ENCODE assay signal across 8 cellular contexts in genomic region chr18:711330-711692, GRCh38. TPM values are rescaled to one million over a fixed set of nuclear protein-coding genes. Genes with fewer than 3 reads are reported as not detected.
DNase-seq lines count a peak whose midpoint lies in the region; ATAC-seq and TF ChIP-seq lines count a peak whose summit lies in the region.

No MANE protein-coding gene starts in this region.

- peak overlapping the region; percentile 91 to 97 (median 96) for H3K4me3 Mint-ChIP-seq in CD4-positive, CD25-positive, alpha-beta regulatory T cell
- peak overlapping the region; percentile 98 for H3K4me3 Mint-ChIP-seq in natural killer cell treated with Interleukin-12 subunit alpha and Interleukin-12 subunit beta and Interleukin-15 and Interleukin-18, amount 100 ng/mL, for 72 hours

- H3K36me3 Mint-ChIP-seq in CD4-positive, CD25-positive, alpha-beta regulatory T cell, result peaks cover 15% of the 10 kb centered on the region
- peaks cover 11% of the 10 kb centered on the region for H3K36me3 Mint-ChIP-seq in natural killer cell treated with Interleukin-12 subunit alpha and Interleukin-12 subunit beta and Interleukin-15 and Interleukin-18, amount 100 ng/mL, for 72 hours

- no peaks in the 10 kb centered on the region for H3K9me2 ChIP-seq in OCI-LY7 (ENCODE audit: insufficient read depth, low read length)

- no peaks in the 10 kb centered on the region for H3K9me3 ChIP-seq in CD4-positive, CD25-positive, alpha-beta regulatory T cell (ENCODE audit: control insufficient read depth in 2 of 2, low read length in 2 of 2)
- no peaks in the 10 kb centered on the region for H3K9me3 ChIP-seq in OCI-LY7 (ENCODE audit: low read length)
- no peaks in the 10 kb centered on the region for H3K9me3 ChIP-seq in endocrine pancreas (ENCODE audit: control insufficient read depth, low read length)

- POLR2A ChIA-PET in OCI-LY7 (lab: Charles Lee), result interaction anchor here (0.5 kb wide), 1 partner anchor 95 kb away, joined by 3 read pairs; no protein-coding TSS in a partner anchor

- H3K9me3 Mint-ChIP-seq in CD4-positive, CD25-positive, alpha-beta regulatory T cell, result no peaks in the 10 kb centered on the region
- no peaks in the 10 kb centered on the region for H3K9me3 Mint-ChIP-seq in natural killer cell treated with Interleukin-12 subunit alpha and Interleukin-12 subunit beta and Interleukin-15 and Interleukin-18, amount 100 ng/mL, for 72 hours

- peak overlapping the region; percentile 79 for H3K27ac ChIP-seq in CD4-positive, CD25-positive, alpha-beta regulatory T cell (ENCODE audit: insufficient read depth, low read length, poor library complexity, severe bottlenecking)
- H3K27ac ChIP-seq in OCI-LY7 (ENCODE audit: low read depth, low read length, poor library complexity, severe bottlenecking), result no peak overlapping the region

- no peaks in the 10 kb centered on the region for H3K27me3 ChIP-seq in CD4-positive, CD25-positive, alpha-beta regulatory T cell (ENCODE audit: control insufficient read depth, insufficient read depth, low read length)
- H3K27me3 ChIP-seq in endocrine pancreas (ENCODE audit: control insufficient read depth, insufficient read depth, low read length), result no peaks in the 10 kb centered on the region

- peaks cover 4% of the 10 kb centered on the region for H3K27me3 Mint-ChIP-seq in CD4-positive, CD25-positive, alpha-beta regulatory T cell
- H3K27me3 Mint-ChIP-seq in natural killer cell treated with Interleukin-12 subunit alpha and Interleukin-12 subunit beta and Interleukin-15 and Interleukin-18, amount 100 ng/mL, for 72 hours, result no peaks in the 10 kb centered on the region

- H2AFZ ChIP-seq in OCI-LY7 (ENCODE audit: low read length), result peak overlapping the region; percentile 57; the same call in 1 of the 2 replicates

- H3K79me2 ChIP-seq in OCI-LY7 (ENCODE audit: insufficient read depth, low read depth, low read length), result peaks cover 8% of the 10 kb centered on the region; the same call in 1 of the 2 replicates

- H3K4me1 ChIP-seq in CD4-positive, CD25-positive, alpha-beta regulatory T cell (ENCODE audit: control insufficient read depth, insufficient read depth, low read length, poor library complexity, severe bottlenecking), result peaks cover 12% of the 10 kb centered on the region
- H3K4me1 ChIP-seq in OCI-LY7 (ENCODE audit: insufficient read depth, low read length, poor library complexity, severe bottlenecking) (no peaks in the 10 kb centered on the region), endocrine pancreas (ENCODE audit: control insufficient read depth, insufficient read depth, low read length) (peaks cover 3% of the 10 kb centered on the region)

- no peak for TF ChIP-seq CTCF in OCI-LY7 (conservative IDR thresholded peaks at IDR 0.05; ENCODE audit: low read length)

- peak overlapping the region; percentile 94 for H3K4me3 ChIP-seq in CD4-positive, CD25-positive, alpha-beta regulatory T cell (ENCODE audit: low read depth, low read length)
- H3K4me3 ChIP-seq in OCI-LY7 (ENCODE audit: low read depth, low read length, poor library complexity, severe bottlenecking) (peak overlapping the region; percentile 73), endocrine pancreas (ENCODE audit: control insufficient read depth, insufficient read depth, low read length) (peak overlapping the region; percentile 89)

- no peak for ATAC-seq in CD4-positive, CD25-positive, alpha-beta regulatory T cell (ENCODE audit: low read depth in 2 of 2)
- ATAC-seq in GM21360 (IDR thresholded peaks at IDR 0.05; ENCODE audit: unreplicated experiment), result peak; percentile 6
- ATAC-seq in natural killer cell treated with Interleukin-12 subunit alpha and Interleukin-12 subunit beta and Interleukin-15 and Interleukin-18, amount 100 ng/mL, for 72 hours, result no peak

- peak overlapping the region; percentile 95 to 99 (median 95) for H3K27ac Mint-ChIP-seq in CD4-positive, CD25-positive, alpha-beta regulatory T cell
- H3K27ac Mint-ChIP-seq in natural killer cell treated with Interleukin-12 subunit alpha and Interleukin-12 subunit beta and Interleukin-15 and Interleukin-18, amount 100 ng/mL, for 72 hours, result peak overlapping the region; percentile 97 to 98

- H3K9ac ChIP-seq in endocrine pancreas (ENCODE audit: control insufficient read depth, insufficient read depth, low read length), result peak overlapping the region; percentile 96

- no TSS peak for BruUV-seq in OCI-LY7 (replicated peaks; lab: Mats Ljungman, UMichigan)

- no peaks in the 10 kb centered on the region for H4K20me1 ChIP-seq in OCI-LY7 (ENCODE audit: insufficient read depth, low read length)

- H3K4me2 ChIP-seq in OCI-LY7 (ENCODE audit: low read length), result peak overlapping the region; percentile 74

- peaks cover 14 to 50% (median 29%) of the 10 kb centered on the region in 4 donors for H3K4me1 Mint-ChIP-seq in CD4-positive, CD25-positive, alpha-beta regulatory T cell
- H3K4me1 Mint-ChIP-seq in natural killer cell treated with Interleukin-12 subunit alpha and Interleukin-12 subunit beta and Interleukin-15 and Interleukin-18, amount 100 ng/mL, for 72 hours (ENCODE audit: low read depth in 2 of 2), result peaks cover 28 to 41% of the 10 kb centered on the region in 2 donors

- CTCF ChIA-PET in OCI-LY7 (lab: Charles Lee; ENCODE audit: unreplicated experiment), result no interaction called here

- peaks cover 4% of the 10 kb centered on the region for H3K36me3 ChIP-seq in CD4-positive, CD25-positive, alpha-beta regulatory T cell (ENCODE audit: control insufficient read depth, insufficient read depth, low read length)
- H3K36me3 ChIP-seq in OCI-LY7 (ENCODE audit: insufficient read depth, low read length), result peaks cover 12% of the 10 kb centered on the region
- peaks cover 3% of the 10 kb centered on the region for H3K36me3 ChIP-seq in endocrine pancreas (ENCODE audit: control insufficient read depth, insufficient read depth, low read length)

- intact Hi-C loops in OCI-LY7 (cut with micrococcal nuclease; ENCODE audit: unreplicated experiment), result loop anchor here (5.0 kb wide), 1 partner anchor 54 kb away; the partner anchor contains the start of gene TYMS

- DNase-seq in CD4-positive, CD25-positive, alpha-beta regulatory T cell, result no peak
- DNase-seq in OCI-LY7 (ENCODE audit: low spot score) (no peak), NCI-H82 (lab: John Stamatoyannopoulos, UW) (no peak), activated gamma-delta T cell treated with Interleukin-2 at 50 U/mL for 16 hours (no peak), occipital lobe (lab: John Stamatoyannopoulos, UW) (no peak)
- no peak for DNase-seq in natural killer cell treated with Interleukin-12 subunit alpha and Interleukin-12 subunit beta and Interleukin-15 and Interleukin-18, amount 100 ng/mL, for 72 hours (ENCODE audit: low spot score)

RNA-seq across cellular contexts. Expression of gene ENOSF1, which starts 1.1 kb away (rescaled TPM):
- 58.4 TPM for total RNA-seq in CD4-positive, CD25-positive, alpha-beta regulatory T cell
- 10 to 100 TPM in 1 of 4 donors, 1 to 10 TPM in 3; 6.1 to 12.0 (median 9.6) TPM for polyA plus RNA-seq in CD4-positive, CD25-positive, alpha-beta regulatory T cell
- total RNA-seq in OCI-LY7 (2014; rRNA removed; shearing (Covaris generic)), result 30.5 and 40.1 TPM in 2 replicates
- 44.0 and 47.0 TPM in 2 replicates for total RNA-seq in OCI-LY7 (2022)
- total RNA-seq in natural killer cell treated with Interleukin-12 subunit alpha and Interleukin-12 subunit beta and Interleukin-15 and Interleukin-18, amount 100 ng/mL, for 72 hours, result 100 to 1,000 TPM in 1 of 2 donors, 10 to 100 TPM in 1; 48.7 to 187 TPM
- total RNA-seq in occipital lobe, result 2.7 TPM

RNA-seq across cellular contexts. Expression of gene TYMS, which starts 53.9 kb away (rescaled TPM):
- total RNA-seq in CD4-positive, CD25-positive, alpha-beta regulatory T cell, result 7.3 TPM
- polyA plus RNA-seq in CD4-positive, CD25-positive, alpha-beta regulatory T cell, result 10 to 100 TPM in 2 of 4 donors, 1 to 10 TPM in 2; 4.9 to 14.4 (median 10.1) TPM
- 86.2 and 90.7 TPM in 2 replicates for total RNA-seq in OCI-LY7 (2014; rRNA removed; shearing (Covaris generic))
- total RNA-seq in OCI-LY7 (2022) (196 and 210 TPM in 2 replicates), occipital lobe (2.0 TPM)
- total RNA-seq in natural killer cell treated with Interleukin-12 subunit alpha and Interleukin-12 subunit beta and Interleukin-15 and Interleukin-18, amount 100 ng/mL, for 72 hours, result 100 to 1,000 TPM; 180 to 276 TPM

Comparison
In these comparisons a context has a peak if more than half of its experiments do, and no peak if none do; other contexts are left out.
1. RNA of gene TYMS, which starts 53.9 kb away (total RNA-seq): 180 to 276 TPM in natural killer cell treated with Interleukin-12 subunit alpha and Interleukin-12 subunit beta and Interleukin-15 and Interleukin-18, amount 100 ng/mL, for 72 hours and 86.2 to 210 TPM in OCI-LY7; 7.3 TPM in CD4-positive, CD25-positive, alpha-beta regulatory T cell (single experiment) and 2.0 TPM in occipital lobe (single experiment); every median in the first group is over 10 times any median in the second.
2. Peak in every context shown above with its lines, with median percentiles within 50 percentile points of each other: H3K4me3 ChIP-seq.